8 cellular contexts compared by ENCODE assay signal in genomic region chr3:47825590-47825989, GRCh38. TPM values are rescaled to one million over a fixed set of nuclear protein-coding genes. Genes with fewer than 3 reads are reported as not detected.
DNase-seq lines count a peak whose midpoint lies in the region; ATAC-seq and TF ChIP-seq lines count a peak whose summit lies in the region.

No MANE protein-coding gene starts in this region.

- TF ChIP-seq CTCF in neural progenitor cell (IDR thresholded peaks at IDR 0.05), result no peak

- H3K36me3 Mint-ChIP-seq in CD4-positive, CD25-positive, alpha-beta regulatory T cell, result peaks cover 18% of the 10 kb centered on the region
- H3K36me3 Mint-ChIP-seq in neural progenitor cell, result peaks cover 20% of the 10 kb centered on the region

- no peaks in the 10 kb centered on the region for H3K27me3 Mint-ChIP-seq in CD4-positive, CD25-positive, alpha-beta regulatory T cell
- peaks cover 2% of the 10 kb centered on the region for H3K27me3 Mint-ChIP-seq in neural progenitor cell (ENCODE audit: insufficient read depth, low read depth)

- H4K20me1 ChIP-seq in neural progenitor cell (ENCODE audit: low read depth), result peaks cover 24% of the 10 kb centered on the region

- H3K27ac Mint-ChIP-seq in CD4-positive, CD25-positive, alpha-beta regulatory T cell, result peak overlapping the region; percentile 48 to 93 (median 89)
- peak overlapping the region; percentile 46 for H3K27ac Mint-ChIP-seq in neural progenitor cell

- H3K9me3 Mint-ChIP-seq in CD4-positive, CD25-positive, alpha-beta regulatory T cell, result no peaks in the 10 kb centered on the region
- H3K9me3 Mint-ChIP-seq in neural progenitor cell, result no peaks in the 10 kb centered on the region

- no peaks in the 10 kb centered on the region for H3K9me3 ChIP-seq in CD4-positive, CD25-positive, alpha-beta regulatory T cell (ENCODE audit: control insufficient read depth in 2 of 2, low read length in 2 of 2)
- H3K9me3 ChIP-seq in endocrine pancreas (ENCODE audit: control insufficient read depth, low read length), result no peaks in the 10 kb centered on the region
- no peaks in the 10 kb centered on the region for H3K9me3 ChIP-seq in neural progenitor cell (ENCODE audit: low read depth)

- H3K27ac ChIP-seq in CD4-positive, CD25-positive, alpha-beta regulatory T cell (ENCODE audit: insufficient read depth, low read length, poor library complexity, severe bottlenecking), result peak overlapping the region; percentile 61
- H3K27ac ChIP-seq in neural progenitor cell, result no peak overlapping the region
- no peak overlapping the region for H3K27ac ChIP-seq in caudate nucleus (ENCODE audit: low read depth, low read length)

- H3K4me1 ChIP-seq in CD4-positive, CD25-positive, alpha-beta regulatory T cell (ENCODE audit: control insufficient read depth, insufficient read depth, low read length, poor library complexity, severe bottlenecking), result peaks cover 23% of the 10 kb centered on the region
- H3K4me1 ChIP-seq in endocrine pancreas (ENCODE audit: control insufficient read depth, insufficient read depth, low read length), result no peaks in the 10 kb centered on the region
- peaks cover 10% of the 10 kb centered on the region for H3K4me1 ChIP-seq in neural progenitor cell

- peak overlapping the region; percentile 91 for H3K4me2 ChIP-seq in neural progenitor cell

- peaks cover 34% of the 10 kb centered on the region for H3K79me2 ChIP-seq in neural progenitor cell (ENCODE audit: low read depth)

- ATAC-seq in CD4-positive, CD25-positive, alpha-beta regulatory T cell (ENCODE audit: low read depth in 2 of 2), result no peak

- H3K27me3 ChIP-seq in CD4-positive, CD25-positive, alpha-beta regulatory T cell (ENCODE audit: control insufficient read depth, insufficient read depth, low read length), result no peaks in the 10 kb centered on the region
- H3K27me3 ChIP-seq in endocrine pancreas (ENCODE audit: control insufficient read depth, insufficient read depth, low read length) (no peaks in the 10 kb centered on the region), neural progenitor cell (no peaks in the 10 kb centered on the region)

- H3K4me1 Mint-ChIP-seq in CD4-positive, CD25-positive, alpha-beta regulatory T cell, result peaks cover 11 to 35% (median 25%) of the 10 kb centered on the region in 4 donors
- H3K4me1 Mint-ChIP-seq in neural progenitor cell, result peaks cover 20% of the 10 kb centered on the region

- DNase-seq in CD4-positive, CD25-positive, alpha-beta regulatory T cell, result no peak
- DNase-seq in NAMALWA (ENCODE audit: low spot score) (peak; percentile 9), neural progenitor cell (ENCODE audit: low spot score) (no peak), NCI-H146 (lab: John Stamatoyannopoulos, UW) (no peak), caudate nucleus (lab: John Stamatoyannopoulos, UW) (no peak), epidermal melanocyte (ENCODE audit: insufficient read length, low spot score) (no peak)
- DNase-seq in activated CD4-positive, alpha-beta T cell treated with anti-CD3 and anti-CD28 coated beads, Interleukin-2, amount 50 U/mL, for 4 hours, result no peak

- peak overlapping the region; percentile 94 for H3K4me3 ChIP-seq in CD4-positive, CD25-positive, alpha-beta regulatory T cell (ENCODE audit: low read depth, low read length)
- H3K4me3 ChIP-seq in endocrine pancreas (ENCODE audit: control insufficient read depth, insufficient read depth, low read length) (peak overlapping the region; percentile 79), neural progenitor cell (peak overlapping the region; percentile 88)

- peaks cover 22% of the 10 kb centered on the region for H3F3A ChIP-seq in neural progenitor cell (ENCODE audit: low read depth)

- H3K9ac ChIP-seq in endocrine pancreas (ENCODE audit: control insufficient read depth, insufficient read depth, low read length) (peak overlapping the region; percentile 73), neural progenitor cell (peak overlapping the region; percentile 91)

- no peak overlapping the region for H2AFZ ChIP-seq in neural progenitor cell (replicated peaks)

- peaks cover 23% of the 10 kb centered on the region for H3K36me3 ChIP-seq in CD4-positive, CD25-positive, alpha-beta regulatory T cell (ENCODE audit: control insufficient read depth, insufficient read depth, low read length)
- peaks cover under 1% of the 10 kb centered on the region for H3K36me3 ChIP-seq in endocrine pancreas (ENCODE audit: control insufficient read depth, insufficient read depth, low read length)
- H3K36me3 ChIP-seq in neural progenitor cell, result peaks cover 14% of the 10 kb centered on the region

- peak overlapping the region; percentile 90 to 97 (median 91) for H3K4me3 Mint-ChIP-seq in CD4-positive, CD25-positive, alpha-beta regulatory T cell
- H3K4me3 Mint-ChIP-seq in neural progenitor cell, result peak overlapping the region; percentile 95

RNA-seq across cellular contexts. Expression of gene DHX30, which starts 22.7 kb away (rescaled TPM):
- 70.7 TPM for total RNA-seq in CD4-positive, CD25-positive, alpha-beta regulatory T cell
- polyA plus RNA-seq in CD4-positive, CD25-positive, alpha-beta regulatory T cell, result 10 to 100 TPM; 34.7 to 48.3 (median 35.0) TPM
- 70.9 and 116 TPM in 2 replicates for total RNA-seq in neural progenitor cell (ENCODE audit: low replicate concordance)

RNA-seq across cellular contexts. Expression of gene SMARCC1, which starts 43.9 kb away (rescaled TPM):
- 132 TPM for total RNA-seq in CD4-positive, CD25-positive, alpha-beta regulatory T cell
- polyA plus RNA-seq in CD4-positive, CD25-positive, alpha-beta regulatory T cell, result 10 to 100 TPM; 53.2 to 70.8 (median 55.1) TPM
- total RNA-seq in neural progenitor cell (ENCODE audit: low replicate concordance), result 167 and 175 TPM in 2 replicates
